In genomic region chr20:34582911-34583310, GRCh38 we compare ENCODE assay signal across 1 cellular context.
TF ChIP-seq lines count a peak whose summit lies in the region.

No MANE protein-coding gene starts in this region.

TF ChIP-seq in IMR-90, 13 proteins besides CTCF, POLR2A, EP300 and RAD21:
- TF ChIP-seq MAZ (IDR thresholded peaks at IDR 0.05; ENCODE audit: borderline replicate concordance, low read depth, low read length) = no peak
- no peak for TF ChIP-seq BHLHE40 (IDR thresholded peaks at IDR 0.05; ENCODE audit: low read depth, low read length)
- no peak for TF ChIP-seq RFX5 (IDR thresholded peaks at IDR 0.05; ENCODE audit: low read depth, low read length)
